In genomic region chr7:44575054-44575453, GRCh38 we compare ENCODE assay signal across 2 cellular contexts.
TF ChIP-seq lines count a peak whose summit lies in the region.

No MANE protein-coding gene starts in this region.

TF ChIP-seq in SK-N-SH, 30 proteins besides CTCF, POLR2A, EP300 and RAD21 (continued from another document):
- TF ChIP-seq FOXM1 (IDR thresholded peaks at IDR 0.05; ENCODE audit: low read depth) (no peak), RCOR1 (IDR thresholded peaks at IDR 0.05; ENCODE audit: low read length) (no peak)
TF ChIP-seq in SK-N-SH: peak in this region for 1.

TF ChIP-seq in SK-N-SH treated with all-trans-retinoic acid at 6 μM for 48 hours, 23 proteins besides CTCF, POLR2A, EP300 and RAD21 (continued from another document):
- TF ChIP-seq TSHZ2 (CRISPR knock-in tag; IDR thresholded peaks at IDR 0.05) (no peak), BACH2 (CRISPR knock-in tag; IDR thresholded peaks at IDR 0.05; ENCODE audit: borderline replicate concordance) (no peak), CSRNP3 (CRISPR knock-in tag; IDR thresholded peaks at IDR 0.05) (no peak), ESRRG (CRISPR knock-in tag; IDR thresholded peaks at IDR 0.05) (no peak), GLIS3 (CRISPR knock-in tag; IDR thresholded peaks at IDR 0.05) (no peak), ZC3H10 (CRISPR knock-in tag; IDR thresholded peaks at IDR 0.05) (no peak), PPARA (CRISPR knock-in tag; IDR thresholded peaks at IDR 0.05; ENCODE audit: borderline replicate concordance) (no peak), ZNF8 (CRISPR knock-in tag; IDR thresholded peaks at IDR 0.05) (no peak), ZNF565 (CRISPR knock-in tag; conservative IDR thresholded peaks at IDR 0.05; ENCODE audit: low read depth) (no peak), ZFP3 (CRISPR knock-in tag; IDR thresholded peaks at IDR 0.05) (no peak), OSR1 (CRISPR knock-in tag; IDR thresholded peaks at IDR 0.05) (no peak)
